ENCODE assay signal across 13 cellular contexts in the genomic region with DNA sequence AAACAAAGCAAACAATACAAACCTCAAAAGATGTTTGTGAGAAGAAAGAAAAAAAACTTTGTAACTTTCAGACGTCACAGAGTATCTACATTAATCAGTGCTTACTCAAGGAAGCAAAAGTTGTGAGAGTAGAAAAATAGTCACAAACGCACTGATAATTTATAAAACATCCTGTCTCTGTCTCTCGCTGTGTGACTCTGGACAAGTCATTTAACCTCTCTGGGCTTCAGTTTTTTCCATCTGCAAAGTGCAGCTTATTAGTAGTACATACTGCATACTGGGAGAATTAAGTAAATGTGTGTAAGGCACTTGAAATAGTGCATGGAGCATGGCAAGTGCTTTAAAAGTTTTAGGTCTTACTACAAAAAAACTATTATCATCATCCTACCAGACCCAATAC.
"Had no signal": no experiment of that assay in that cellular context is flagged by ENCODE, and none has a peak within 500 bp of the region (broad histone marks: within the 10 kb centered on the region; RNA-seq: fewer than 3 reads in every experiment).

No MANE protein-coding gene starts in this region.

- DNase-seq: activated CD4-positive, alpha-beta T cell treated with anti-CD3 and anti-CD28 coated beads, Interleukin-2, amount 10 ng/mL, durations not matched to agents 24 days and 14 days; esophagus squamous epithelium; foreskin keratinocyte; head of caudate nucleus; mucosa of descending colon; nephron progenitor cell; stimulated activated naive CD4-positive, alpha-beta T cell treated with Interleukin-2 at 50 U/mL for 16 hours; upper lobe of right lung had no signal

- H3K4me3 ChIP-seq: cardiac muscle cell, esophagus squamous epithelium, mucosa of descending colon, prostate gland, SK-N-MC, upper lobe of right lung had no signal

- H3K27ac Mint-ChIP-seq: activated CD4-positive, alpha-beta T cell treated with anti-CD3 and anti-CD28 coated beads, Interleukin-2, amount 10 ng/mL, durations not matched to agents 24 days and 14 days; nephron progenitor cell had no signal

- H3K36me3 ChIP-seq: cardiac muscle cell, esophagus squamous epithelium, prostate gland, upper lobe of right lung had no signal

- H3K9me3 Mint-ChIP-seq: activated CD4-positive, alpha-beta T cell treated with anti-CD3 and anti-CD28 coated beads, Interleukin-2, amount 10 ng/mL, durations not matched to agents 24 days and 14 days had no signal

- H3K9me3 ChIP-seq: esophagus squamous epithelium, mucosa of descending colon, prostate gland, upper lobe of right lung had no signal

- ATAC-seq: foreskin keratinocyte, mucosa of descending colon, sciatic nerve, upper lobe of right lung, WTC11 had no signal

- H3K27ac ChIP-seq: cardiac muscle cell, esophagus squamous epithelium, foreskin keratinocyte, prostate gland, SK-N-MC, upper lobe of right lung had no signal

- H3K4me3 Mint-ChIP-seq: activated CD4-positive, alpha-beta T cell treated with anti-CD3 and anti-CD28 coated beads, Interleukin-2, amount 10 ng/mL, durations not matched to agents 24 days and 14 days; nephron progenitor cell; WTC11 had no signal

- H3K27me3 ChIP-seq: cardiac muscle cell, esophagus squamous epithelium, foreskin keratinocyte, upper lobe of right lung had no signal
